6 cellular contexts compared by ENCODE assay signal in genomic region chr15:72379082-72379481, GRCh38. TPM values are rescaled to one million over a fixed set of nuclear protein-coding genes. Genes with fewer than 3 reads are reported as not detected.
"Had no signal": no experiment of that assay in that cellular context is flagged by ENCODE, and none has a peak within 500 bp of the region (broad histone marks: within the 10 kb centered on the region; RNA-seq: fewer than 3 reads in every experiment).

No MANE protein-coding gene starts in this region.

RNA-seq across cellular contexts. Expression of gene TMEM202, which starts 19.0 kb away (rescaled TPM):
- total RNA-seq: GM23338, H1, H9, HFFc6, HT1080 had no signal
- polyA plus RNA-seq: GM23338, H1, IgD-negative memory B cell had no signal

RNA-seq across cellular contexts. Expression of gene CELF6, which starts 59.1 kb away (rescaled TPM):
- polyA plus RNA-seq: GM23338 had no signal
